Comparison of ENCODE assay signal across 9 cellular contexts in the genomic region with DNA sequence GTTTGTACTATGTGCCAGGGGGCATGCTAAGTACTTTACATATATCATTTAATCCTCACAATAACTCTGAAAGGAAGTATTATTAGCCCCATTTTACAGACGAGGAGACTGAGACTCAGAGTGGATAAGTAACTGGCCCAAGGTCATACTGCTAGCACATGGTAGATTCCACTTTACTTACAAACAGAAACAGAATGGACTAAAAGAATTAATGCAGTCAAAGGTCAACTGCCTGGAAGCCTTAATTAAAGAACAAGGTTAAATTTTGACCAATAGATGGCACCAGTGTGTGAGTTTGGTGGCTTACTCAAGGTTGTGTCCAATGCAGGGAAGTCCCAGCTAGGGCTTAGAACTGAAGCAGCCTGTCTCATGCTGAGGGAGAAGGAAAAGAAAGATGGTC. TPM values are rescaled to one million over a fixed set of nuclear protein-coding genes. Genes with fewer than 3 reads are reported as not detected.
DNase-seq lines count a peak whose midpoint lies in the region; TF ChIP-seq lines count a peak whose summit lies in the region.
"Had no signal": no experiment of that assay in that cellular context is flagged by ENCODE, and none has a peak within 500 bp of the region (broad histone marks: within the 10 kb centered on the region; RNA-seq: fewer than 3 reads in every experiment).

No MANE protein-coding gene starts in this region.

- H3K9me3 Mint-ChIP-seq in HFFc6: no peaks in the 10 kb centered on the region

- no peaks in the 10 kb centered on the region for H3K9me3 ChIP-seq in adipocyte (ENCODE audit: control insufficient read depth, low read length)
- H3K9me3 ChIP-seq: thoracic aorta had no signal

- peak; percentile 56 for DNase-seq in ACHN
- peak; percentile 12 for DNase-seq in GDM1 (lab: John Stamatoyannopoulos, UW)
- DNase-seq in HFFc6: peak; percentile 44
- DNase-seq in NCI-H128 (lab: John Stamatoyannopoulos, UW; ENCODE audit: unreplicated experiment): peak; percentile 1
- peak; percentile 54 for DNase-seq in adipocyte (ENCODE audit: low read depth)
- DNase-seq in left kidney (ENCODE audit: low read depth, low spot score): peak; percentile 70
- DNase-seq in nucleus accumbens (lab: John Stamatoyannopoulos, UW): no peak
- no peak for DNase-seq in activated gamma-delta T cell (lab: John Stamatoyannopoulos, UW)

- H3K27me3 ChIP-seq in adipocyte (replicated peaks; ENCODE audit: control insufficient read depth, insufficient read depth, low read length): peaks cover 14% of the 10 kb centered on the region

- H3K4me1 ChIP-seq in adipocyte (ENCODE audit: control insufficient read depth, insufficient read depth, low read length): peaks cover 25% of the 10 kb centered on the region

- H3K36me3 Mint-ChIP-seq in HFFc6 (ENCODE audit: low read depth): no peaks in the 10 kb centered on the region

- no peak overlapping the region for H3K9ac ChIP-seq in adipocyte (ENCODE audit: low read length)

- in situ Hi-C loops in ACHN (cut with HindIII; ENCODE audit: low pct_ligation_motif_present, low pct_unique_long_range_greater_than_20kb, low sequenced_read_pairs): no loop called here

- H3K4me3 ChIP-seq in adipocyte (ENCODE audit: low read length): no peak overlapping the region
- H3K4me3 ChIP-seq: thoracic aorta had no signal

- TF ChIP-seq CTCF in HFFc6 (IDR thresholded peaks at IDR 0.05): peak; percentile 68; the same call in 1 of the 2 replicates

- no peaks in the 10 kb centered on the region for H3K36me3 ChIP-seq in adipocyte (ENCODE audit: control insufficient read depth, insufficient read depth, low read length, severe bottlenecking)
- H3K36me3 ChIP-seq: thoracic aorta had no signal

- H3K27me3 Mint-ChIP-seq in HFFc6 (ENCODE audit: insufficient read depth): peaks cover 3% of the 10 kb centered on the region; the same call in 1 of the 2 replicates

- no peak overlapping the region for H3K4me3 Mint-ChIP-seq in HFFc6

- no peak overlapping the region for H3K27ac Mint-ChIP-seq in HFFc6

- H3K4me1 Mint-ChIP-seq in HFFc6 (ENCODE audit: low read depth): peaks cover 54% of the 10 kb centered on the region

RNA-seq across cellular contexts. Expression of a gene that starts 4.7 kb away (rescaled TPM):
- not detected for total RNA-seq in HFFc6 (2021; fragmentation: NEBNext Ultra II Directional; extraction: Animal tissue kit (Norgen Biotek cat#: 25700))
- total RNA-seq: thoracic aorta had no signal

RNA-seq across cellular contexts. Expression of a gene that starts 21.7 kb away (rescaled TPM):
- total RNA-seq in HFFc6 (2021; fragmentation: NEBNext Ultra II Directional; extraction: Animal tissue kit (Norgen Biotek cat#: 25700)): not detected
- total RNA-seq: thoracic aorta had no signal

Comparison
In these comparisons a context has a peak if more than half of its experiments do, and no peak if none do; other contexts are left out.
1. DNase-seq: peak in ACHN (single experiment), GDM1 (single experiment), HFFc6 (single experiment), NCI-H128 (single experiment), adipocyte (single experiment) and left kidney (single experiment); none in nucleus accumbens (0 of 56) and activated gamma-delta T cell (single experiment).